ENCODE assay signal across 24 cellular contexts in genomic region chr3:51945926-51946500, GRCh38. TPM values are rescaled to one million over a fixed set of nuclear protein-coding genes. Genes with fewer than 3 reads are reported as not detected.
"Had no signal": no experiment of that assay in that cellular context is flagged by ENCODE, and none has a peak within 500 bp of the region (broad histone marks: within the 10 kb centered on the region; RNA-seq: fewer than 3 reads in every experiment).

No MANE protein-coding gene starts in this region.

- H3K9me3 ChIP-seq: prostate gland, tibial artery had no signal

- H3K27me3 Mint-ChIP-seq: activated CD4-positive, alpha-beta T cell treated with anti-CD3 and anti-CD28 coated beads, Interleukin-2, amount 10 ng/mL, durations not matched to agents 24 days and 14 days; activated CD8-positive, alpha-beta memory T cell treated with anti-CD3 and anti-CD28 coated beads, Interleukin-2, amount 10 ng/mL, durations not matched to agents 7 days and 5 days; activated CD8-positive, alpha-beta T cell treated with anti-CD3 and anti-CD28 coated beads for 36 hours; activated naive CD8-positive, alpha-beta T cell treated with anti-CD3 and anti-CD28 coated beads for 36 hours; memory B cell; stimulated activated naive CD8-positive, alpha-beta T cell treated with anti-CD3 and anti-CD28 coated beads, Interleukin-15, amount 100 ng/mL, for 72 hours had no signal

- H3K27ac ChIP-seq: prostate gland, tibial artery, VCaP had no signal

- H3K36me3 Mint-ChIP-seq: activated CD8-positive, alpha-beta memory T cell treated with anti-CD3 and anti-CD28 coated beads, Interleukin-2, amount 10 ng/mL, durations not matched to agents 7 days and 5 days; brain had no signal

- H3K27me3 ChIP-seq: tibial artery had no signal

- H3K9me3 Mint-ChIP-seq: activated CD4-positive, alpha-beta T cell treated with anti-CD3 and anti-CD28 coated beads, Interleukin-2, amount 10 ng/mL, durations not matched to agents 24 days and 14 days; activated CD8-positive, alpha-beta T cell treated with anti-CD3 and anti-CD28 coated beads for 36 hours; activated naive CD8-positive, alpha-beta T cell treated with anti-CD3 and anti-CD28 coated beads for 36 hours; brain; memory B cell; stimulated activated naive CD8-positive, alpha-beta T cell treated with anti-CD3 and anti-CD28 coated beads, Interleukin-15, amount 100 ng/mL, for 72 hours; T-helper 1 cell treated with Interleukin-12 subunit alpha and Interleukin-12 subunit beta and Interleukin-4 antibody, amounts not matched to agents 30 μg/mL and 1 μg/mL, for 36 hours had no signal

- H3K4me3 ChIP-seq: prostate gland, tibial artery had no signal

- DNase-seq: activated CD4-positive, alpha-beta T cell treated with anti-CD3 and anti-CD28 coated beads, Interleukin-2, amount 10 ng/mL, durations not matched to agents 24 days and 14 days; activated CD8-positive, alpha-beta memory T cell treated with anti-CD3 and anti-CD28 coated beads, Interleukin-2, amount 10 ng/mL, durations not matched to agents 7 days and 5 days; activated CD8-positive, alpha-beta T cell treated with anti-CD3 and anti-CD28 coated beads for 36 hours; activated naive CD4-positive, alpha-beta T cell treated with Interleukin-2 at 50 U/mL for 16 hours; activated naive CD8-positive, alpha-beta T cell treated with anti-CD3 and anti-CD28 coated beads for 36 hours; caudate nucleus; dermis blood vessel endothelial cell; effector memory CD4-positive, alpha-beta T cell; foreskin melanocyte; hippocampal formation; stimulated activated CD4-positive, alpha-beta T cell treated with anti-CD3 and anti-CD28 coated beads, Interleukin-12 subunit alpha, Interleukin-12 subunit beta, amount 100 ng/mL, for 4 hours; stimulated activated naive CD8-positive, alpha-beta T cell treated with anti-CD3 and anti-CD28 coated beads, Interleukin-15, amount 100 ng/mL, for 72 hours had no signal

- H3K36me3 ChIP-seq: prostate gland had no signal

- FAIRE-seq: endothelial cell of umbilical vein had no signal

- ATAC-seq: activated CD4-positive, CD25-positive, alpha-beta regulatory T cell treated with anti-CD3 and anti-CD28 coated beads, Interleukin-2, amount 50 U/mL, for 24 hours; activated CD8-positive, alpha-beta memory T cell treated with anti-CD3 and anti-CD28 coated beads, Interleukin-2, amount 10 ng/mL, durations not matched to agents 7 days and 5 days; activated CD8-positive, alpha-beta T cell treated with anti-CD3 and anti-CD28 coated beads for 36 hours; esophagus mucosa; stimulated activated naive CD8-positive, alpha-beta T cell treated with anti-CD3 and anti-CD28 coated beads, Interleukin-15, amount 100 ng/mL, for 72 hours had no signal

- H3K27ac Mint-ChIP-seq: activated CD4-positive, alpha-beta T cell treated with anti-CD3 and anti-CD28 coated beads, Interleukin-2, amount 10 ng/mL, durations not matched to agents 24 days and 14 days; activated CD8-positive, alpha-beta memory T cell treated with anti-CD3 and anti-CD28 coated beads, Interleukin-2, amount 10 ng/mL, durations not matched to agents 7 days and 5 days; activated CD8-positive, alpha-beta T cell treated with anti-CD3 and anti-CD28 coated beads for 36 hours; activated naive CD8-positive, alpha-beta T cell treated with anti-CD3 and anti-CD28 coated beads for 36 hours; brain; memory B cell; T-helper 1 cell treated with Interleukin-12 subunit alpha and Interleukin-12 subunit beta and Interleukin-4 antibody, amounts not matched to agents 30 μg/mL and 1 μg/mL, for 36 hours had no signal

- H3K4me3 Mint-ChIP-seq: activated CD4-positive, alpha-beta T cell treated with anti-CD3 and anti-CD28 coated beads, Interleukin-2, amount 10 ng/mL, durations not matched to agents 24 days and 14 days; activated CD8-positive, alpha-beta memory T cell treated with anti-CD3 and anti-CD28 coated beads, Interleukin-2, amount 10 ng/mL, durations not matched to agents 7 days and 5 days; activated CD8-positive, alpha-beta T cell treated with anti-CD3 and anti-CD28 coated beads for 36 hours; activated naive CD8-positive, alpha-beta T cell treated with anti-CD3 and anti-CD28 coated beads for 36 hours; brain; memory B cell; stimulated activated naive CD8-positive, alpha-beta T cell treated with anti-CD3 and anti-CD28 coated beads, Interleukin-15, amount 100 ng/mL, for 72 hours; T-helper 1 cell treated with Interleukin-12 subunit alpha and Interleukin-12 subunit beta and Interleukin-4 antibody, amounts not matched to agents 30 μg/mL and 1 μg/mL, for 36 hours had no signal

RNA-seq across cellular contexts. Expression of gene GPR62, which starts 9.2 kb away (rescaled TPM):
- total RNA-seq: activated CD4-positive, alpha-beta T cell treated with anti-CD3 and anti-CD28 coated beads, Interleukin-2, amount 10 ng/mL, durations not matched to agents 24 days and 14 days; activated CD8-positive, alpha-beta memory T cell treated with anti-CD3 and anti-CD28 coated beads, Interleukin-2, amount 10 ng/mL, durations not matched to agents 7 days and 5 days; activated CD8-positive, alpha-beta T cell treated with anti-CD3 and anti-CD28 coated beads for 36 hours; activated naive CD8-positive, alpha-beta T cell treated with anti-CD3 and anti-CD28 coated beads for 36 hours; dermis blood vessel endothelial cell; esophagus mucosa; osteocyte; urinary bladder had no signal
- polyA plus RNA-seq: neural cell had no signal
